ENCODE assay signal across 18 cellular contexts in the genomic region with DNA sequence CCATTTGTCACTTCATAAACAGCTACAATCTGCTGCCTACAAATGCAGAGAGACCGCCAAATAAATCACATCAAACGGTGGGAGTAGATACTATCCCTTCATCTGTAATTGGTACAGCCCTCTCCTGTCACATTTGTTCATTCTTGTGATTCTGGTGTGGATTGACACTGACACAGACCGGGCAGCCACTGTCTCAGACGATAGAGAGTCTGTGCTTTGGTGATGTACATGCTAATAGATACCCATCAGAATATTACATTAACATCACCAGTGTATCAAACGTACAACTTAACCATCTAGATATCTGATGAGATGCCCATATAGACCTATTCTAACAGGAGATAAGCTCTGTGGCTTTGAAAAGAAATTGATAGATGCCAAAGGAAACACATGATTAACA.
DNase-seq lines count a peak whose midpoint lies in the region; ATAC-seq, FAIRE-seq and TF ChIP-seq lines count a peak whose summit lies in the region.
"Had no signal": no experiment of that assay in that cellular context is flagged by ENCODE, and none has a peak within 500 bp of the region (broad histone marks: within the 10 kb centered on the region; RNA-seq: fewer than 3 reads in every experiment).

No MANE protein-coding gene starts in this region.

- ATAC-seq in SK-N-SH treated with all-trans-retinoic acid at 6 μM for 48 hours, result no peak
- ATAC-seq in HG03175 (IDR thresholded peaks at IDR 0.05; ENCODE audit: unreplicated experiment), result no peak
- ATAC-seq: A549, PC-3 had no signal

- FAIRE-seq in RCC 7860 (lab: Jason Lieb, UNC), result no peak
- FAIRE-seq: A549, G401.6, GM12891 had no signal

- peak; percentile 40 for DNase-seq in Ammon's horn (ENCODE audit: low spot score)
- DNase-seq in left kidney (ENCODE audit: low read depth, low spot score), result peak; percentile 35
- peak; percentile 15 for DNase-seq in retina
- DNase-seq in RCC 7860 (ENCODE audit: low spot score), result no peak
- no peak for DNase-seq in kidney glomerular epithelial cell (lab: John Stamatoyannopoulos, UW)
- DNase-seq: AML-193; Calu3; CD4-positive, CD25-positive, alpha-beta regulatory T cell; DMS79 treated with DMSO at 0.1 percent for 48 hours; H9; NCI-H1048; NCI-H345; PC-3 had no signal

TF ChIP-seq in SK-N-SH treated with all-trans-retinoic acid at 6 μM for 48 hours, 23 proteins besides CTCF, POLR2A, EP300 and RAD21:
- TF ChIP-seq TSHZ2 (CRISPR knock-in tag; IDR thresholded peaks at IDR 0.05) (no peak; the same call in 1 of the 2 replicates), ISL1 (CRISPR knock-in tag; IDR thresholded peaks at IDR 0.05) (peak; percentile 29; the same call in 1 of the 2 replicates)

Comparison
In these comparisons a context has a peak if more than half of its experiments do, and no peak if none do; other contexts are left out.
1. DNase-seq: peak in Ammon's horn (single experiment), left kidney (single experiment) and retina (single experiment); none in RCC 7860 (single experiment) and kidney glomerular epithelial cell (single experiment).